Comparison of ENCODE assay signal across 23 cellular contexts in genomic region chr22:28728002-28728401, GRCh38.
"Had no signal": no experiment of that assay in that cellular context is flagged by ENCODE, and none has a peak within 500 bp of the region (broad histone marks: within the 10 kb centered on the region; RNA-seq: fewer than 3 reads in every experiment).

No MANE protein-coding gene starts in this region.

- H3K9me3 ChIP-seq: SJSA1 had no signal

- FAIRE-seq: HepG2, K562, RCC 7860 had no signal

- H3K4me3 ChIP-seq: K562, SJSA1, SK-N-MC had no signal

- H3K9me3 Mint-ChIP-seq: IgD-negative memory B cell had no signal

- DNase-seq: Kasumi-1, NCI-H1092 treated with DMSO at 0.1 percent for 48 hours, NCI-H1436, NCI-H187, NCI-H2029, NCI-H2081 treated with DMSO at 0.1 percent for 48 hours, NCI-H2171, NCI-H226, NCI-H446, NCI-H510A, NCI-H524 treated with DMSO at 0.1 percent for 48 hours, NCI-H69, NCI-H774, Right ventricle myocardium superior, RPMI8226, SIG-M5 had no signal

- ATAC-seq: HepG2, K562 had no signal

- H3K4me2 ChIP-seq: KMS-11 had no signal

- H3K27me3 Mint-ChIP-seq: IgD-negative memory B cell had no signal

- H3K27ac Mint-ChIP-seq: IgD-negative memory B cell had no signal

- H3K4me1 ChIP-seq: SJSA1 had no signal

- H3K27ac ChIP-seq: KMS-11, SJSA1, SK-N-MC had no signal

- H3K9ac ChIP-seq: KMS-11 had no signal

- H3K27me3 ChIP-seq: SJSA1 had no signal
